ENCODE assay signal across 10 cellular contexts in the genomic region with DNA sequence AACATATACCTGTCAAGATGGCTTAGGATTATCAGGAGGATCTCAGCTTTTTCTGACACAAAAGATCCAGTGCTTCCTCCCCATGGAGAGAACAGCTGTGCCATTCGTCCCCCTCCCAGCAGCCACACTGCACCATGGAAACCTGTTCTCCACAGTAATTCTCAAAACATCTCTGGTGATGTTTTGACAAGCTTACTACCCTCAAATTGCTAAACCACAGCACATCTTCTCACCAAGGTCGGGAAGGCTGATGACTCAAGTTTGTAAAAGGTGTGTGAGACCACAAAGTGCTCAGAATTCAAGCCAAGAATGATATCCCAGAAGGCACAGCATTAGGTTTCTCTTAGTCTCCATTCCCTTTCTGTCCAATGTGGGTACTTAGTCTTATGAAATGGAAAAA. TPM values are rescaled to one million over a fixed set of nuclear protein-coding genes. Genes with fewer than 3 reads are reported as not detected.
DNase-seq lines count a peak whose midpoint lies in the region; ATAC-seq, FAIRE-seq and TF ChIP-seq lines count a peak whose summit lies in the region.
"Had no signal": no experiment of that assay in that cellular context is flagged by ENCODE, and none has a peak within 500 bp of the region (broad histone marks: within the 10 kb centered on the region; RNA-seq: fewer than 3 reads in every experiment).

No MANE protein-coding gene starts in this region.

- no peaks in the 10 kb centered on the region for H3K79me2 ChIP-seq in astrocyte (ENCODE audit: insufficient read depth, low read length)

- H3K27me3 ChIP-seq in astrocyte (ENCODE audit: insufficient read depth, low read length) (peaks cover 2% of the 10 kb centered on the region), prostate gland (replicated peaks; ENCODE audit: insufficient read depth) (no peaks in the 10 kb centered on the region), H7 (ENCODE audit: control insufficient read depth, insufficient read depth, low read length) (no peaks in the 10 kb centered on the region; the same call in 1 of the 2 replicates)

- H3K4me1 Mint-ChIP-seq in astrocyte (ENCODE audit: low read depth, unreplicated experiment), result peaks cover 21% of the 10 kb centered on the region

- H3K27ac ChIP-seq in astrocyte (ENCODE audit: low read depth, low read length), result no peak overlapping the region
- no peak overlapping the region for H3K27ac ChIP-seq in prostate gland

- in situ Hi-C loops in Caki2 (cut with HindIII; ENCODE audit: low pct_unique_long_range_greater_than_20kb, low sequenced_read_pairs), result no loop called here

- no peak overlapping the region for H2AFZ ChIP-seq in astrocyte (ENCODE audit: low read depth, low read length)

- no peaks in the 10 kb centered on the region for H3K9me3 Mint-ChIP-seq in astrocyte (ENCODE audit: unreplicated experiment)

- intact Hi-C loops in prostate gland (cut with DNase I), result no loop called here

- TF ChIP-seq CTCF in astrocyte (IDR thresholded peaks at IDR 0.05; ENCODE audit: insufficient read depth, low read depth, low read length) (no peak), prostate gland (IDR thresholded peaks at IDR 0.05) (no peak)

- no peak for TF ChIP-seq POLR2A in prostate gland (IDR thresholded peaks at IDR 0.05)

- no peak for FAIRE-seq in astrocyte (lab: Jason Lieb, UNC)

- no peaks in the 10 kb centered on the region for H3K9me3 ChIP-seq in astrocyte (ENCODE audit: insufficient read depth, low read depth, low read length)
- H3K9me3 ChIP-seq in prostate gland, result no peaks in the 10 kb centered on the region

- peaks cover 2% of the 10 kb centered on the region for H3K27me3 Mint-ChIP-seq in astrocyte (ENCODE audit: low read depth, unreplicated experiment)

- DNase-seq in Caki2 (ENCODE audit: low read depth), result peak; percentile 52
- DNase-seq in astrocyte (ENCODE audit: low read depth), result peak; percentile 82
- no peak for DNase-seq in prostate gland (ENCODE audit: low spot score)
- no peak for DNase-seq in H7
- DNase-seq in nucleus accumbens (lab: John Stamatoyannopoulos, UW), result no peak
- DNase-seq in AML-193 (lab: John Stamatoyannopoulos, UW), result no peak
- DNase-seq: NCI-H1436 treated with DMSO at 0.1 percent for 48 hours, substantia nigra had no signal

- 52% methylated on average over 2 of the region's 2 CpGs for WGBS in prostate gland

- no peaks in the 10 kb centered on the region for H4K20me1 ChIP-seq in astrocyte (ENCODE audit: insufficient read depth, low read length)

- H3K4me3 Mint-ChIP-seq in astrocyte (ENCODE audit: unreplicated experiment), result no peak overlapping the region

- no peak overlapping the region for H3K9ac ChIP-seq in astrocyte (ENCODE audit: low read length)

- no peaks in the 10 kb centered on the region for H3K36me3 Mint-ChIP-seq in astrocyte (ENCODE audit: low read depth, unreplicated experiment)

- H3K4me3 ChIP-seq in astrocyte (ENCODE audit: insufficient read depth, low read depth, low read length) (no peak overlapping the region), prostate gland (no peak overlapping the region), H7 (ENCODE audit: insufficient read depth, low read depth, low read length) (no peak overlapping the region)

- H3K36me3 ChIP-seq in astrocyte (ENCODE audit: insufficient read depth, low read length), result no peaks in the 10 kb centered on the region
- H3K36me3 ChIP-seq in prostate gland, result no peaks in the 10 kb centered on the region
- H3K36me3 ChIP-seq in H7 (replicated peaks; ENCODE audit: control insufficient read depth, insufficient read depth, low read length), result no peaks in the 10 kb centered on the region

- H3K27ac Mint-ChIP-seq in astrocyte (ENCODE audit: unreplicated experiment), result peak overlapping the region; percentile 2

- H3K4me1 ChIP-seq in astrocyte (ENCODE audit: insufficient read depth, low read length) (peaks cover 14% of the 10 kb centered on the region), prostate gland (replicated peaks) (no peaks in the 10 kb centered on the region)

- ATAC-seq in GM19455 (IDR thresholded peaks at IDR 0.05; ENCODE audit: unreplicated experiment) (peak; percentile 61), HG03196 (IDR thresholded peaks at IDR 0.05; ENCODE audit: unreplicated experiment) (peak; percentile 66)

- peak overlapping the region; percentile 1 for H3K4me2 ChIP-seq in astrocyte (ENCODE audit: low read length)

RNA-seq across cellular contexts. Expression of gene RAB38, which starts 3.9 kb away (rescaled TPM):
- total RNA-seq in Caki2 (2014; rRNA removed; shearing (Covaris generic); ENCODE audit: low replicate concordance), result 12.7 and 21.2 TPM in 2 replicates
- total RNA-seq in astrocyte, result 3.2 TPM in 2 replicates
- total RNA-seq in prostate gland, result 1 to 10 TPM; 1.8 to 7.6 TPM
- total RNA-seq in H7 (2014; rRNA removed; shearing (Covaris generic)), result 17.0 and 20.4 TPM in 2 replicates

Comparison
In these comparisons a context has a peak if more than half of its experiments do, and no peak if none do; other contexts are left out.
1. DNase-seq: peak in Caki2 (single experiment) and astrocyte (single experiment); none in prostate gland (single experiment), H7 (single experiment), nucleus accumbens (0 of 56) and AML-193 (0 of 2).